In the genomic region with DNA sequence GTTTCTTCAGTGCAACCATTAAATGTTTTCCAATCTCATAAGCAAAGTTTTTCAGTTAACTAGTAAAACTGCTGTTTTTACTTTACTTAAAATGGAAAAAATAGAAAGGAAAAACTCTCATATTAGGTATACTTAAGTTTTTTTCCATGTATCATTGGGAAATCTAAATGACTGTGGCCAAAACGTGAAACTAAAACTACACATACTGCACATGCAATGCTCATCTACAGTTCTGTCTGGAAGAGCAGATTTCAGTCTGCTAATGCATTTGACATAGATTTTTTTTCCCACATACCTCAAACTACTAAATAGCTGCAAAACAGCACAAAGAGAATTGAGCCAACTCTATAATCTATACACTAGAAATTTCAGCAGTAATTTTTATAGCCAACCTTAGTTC, we compare ENCODE assay signal across 34 cellular contexts.
DNase-seq lines count a peak whose midpoint lies in the region; ATAC-seq and TF ChIP-seq lines count a peak whose summit lies in the region.
"Had no signal": no experiment of that assay in that cellular context is flagged by ENCODE, and none has a peak within 500 bp of the region (broad histone marks: within the 10 kb centered on the region; RNA-seq: fewer than 3 reads in every experiment).

No MANE protein-coding gene starts in this region.

- no peaks in the 10 kb centered on the region for H3K9me3 ChIP-seq in adipocyte (ENCODE audit: control insufficient read depth, low read length)
- H3K9me3 ChIP-seq: HAP-1 had no signal

- no peak for TF ChIP-seq CTCF in fibroblast of the aortic adventitia (IDR thresholded peaks at IDR 0.05; ENCODE audit: insufficient read depth, low read length)

- no peak overlapping the region for H3K27ac ChIP-seq in caudate nucleus (ENCODE audit: low read depth, low read length)
- H3K27ac ChIP-seq: brain microvascular endothelial cell had no signal

- H3K36me3 ChIP-seq in adipocyte (ENCODE audit: control insufficient read depth, insufficient read depth, low read length, severe bottlenecking), result peaks cover 8% of the 10 kb centered on the region
- H3K36me3 ChIP-seq: HAP-1 had no signal

- no peaks in the 10 kb centered on the region for H3K27me3 ChIP-seq in adipocyte (replicated peaks; ENCODE audit: control insufficient read depth, insufficient read depth, low read length)
- H3K27me3 ChIP-seq: brain microvascular endothelial cell had no signal

- H3K4me1 Mint-ChIP-seq in stimulated activated naive CD8-positive, alpha-beta T cell treated with anti-CD3 and anti-CD28 coated beads, Interleukin-15, amount 100 ng/mL, for 72 hours, result peaks cover 18% of the 10 kb centered on the region
- H3K4me1 Mint-ChIP-seq: activated CD4-positive, alpha-beta memory T cell treated with anti-CD3 and anti-CD28 coated beads, Interleukin-2, amount 10 ng/mL, durations not matched to agents 7 days and 5 days had no signal

- H3K9me3 Mint-ChIP-seq in stimulated activated naive CD8-positive, alpha-beta T cell treated with anti-CD3 and anti-CD28 coated beads, Interleukin-15, amount 100 ng/mL, for 72 hours, result no peaks in the 10 kb centered on the region
- H3K9me3 Mint-ChIP-seq: activated CD4-positive, alpha-beta memory T cell treated with anti-CD3 and anti-CD28 coated beads, Interleukin-2, amount 10 ng/mL, durations not matched to agents 7 days and 5 days; activated T-helper 2 cell treated with anti-CD3 and anti-CD28 coated beads, Interferon-gamma antibody, Interleukin-2, Interleukin-4, amounts not matched to agents 10 μg/mL and 5 μg/mL and 100 μg/mL, durations not matched to agents 14 hours and 24 hours and 36 hours; naive thymus-derived CD4-positive, alpha-beta T cell; T-helper 1 cell treated with Interleukin-12 subunit alpha and Interleukin-12 subunit beta and Interleukin-4 antibody, amounts not matched to agents 30 μg/mL and 1 μg/mL, for 36 hours; type B pancreatic cell had no signal

- peaks cover 7% of the 10 kb centered on the region for H3K27me3 Mint-ChIP-seq in stimulated activated naive CD8-positive, alpha-beta T cell treated with anti-CD3 and anti-CD28 coated beads, Interleukin-15, amount 100 ng/mL, for 72 hours
- H3K27me3 Mint-ChIP-seq: activated CD4-positive, alpha-beta memory T cell treated with anti-CD3 and anti-CD28 coated beads, Interleukin-2, amount 10 ng/mL, durations not matched to agents 7 days and 5 days; type B pancreatic cell had no signal

- no peak overlapping the region for H3K27ac Mint-ChIP-seq in stimulated activated naive CD8-positive, alpha-beta T cell treated with anti-CD3 and anti-CD28 coated beads, Interleukin-15, amount 100 ng/mL, for 72 hours
- H3K27ac Mint-ChIP-seq: activated CD4-positive, alpha-beta memory T cell treated with anti-CD3 and anti-CD28 coated beads, Interleukin-2, amount 10 ng/mL, durations not matched to agents 7 days and 5 days; activated T-helper 2 cell treated with anti-CD3 and anti-CD28 coated beads, Interferon-gamma antibody, Interleukin-2, Interleukin-4, amounts not matched to agents 10 μg/mL and 5 μg/mL and 100 μg/mL, durations not matched to agents 14 hours and 24 hours and 36 hours; naive thymus-derived CD4-positive, alpha-beta T cell; T-helper 1 cell treated with Interleukin-12 subunit alpha and Interleukin-12 subunit beta and Interleukin-4 antibody, amounts not matched to agents 30 μg/mL and 1 μg/mL, for 36 hours; type B pancreatic cell had no signal

- H3K4me3 ChIP-seq in adipocyte (ENCODE audit: low read length) (no peak overlapping the region), fibroblast of the aortic adventitia (ENCODE audit: low read depth, low read length) (no peak overlapping the region)
- H3K4me3 ChIP-seq: HAP-1, skin epidermis had no signal

- H3K4me3 Mint-ChIP-seq in stimulated activated naive CD8-positive, alpha-beta T cell treated with anti-CD3 and anti-CD28 coated beads, Interleukin-15, amount 100 ng/mL, for 72 hours, result no peak overlapping the region
- H3K4me3 Mint-ChIP-seq: activated CD4-positive, alpha-beta memory T cell treated with anti-CD3 and anti-CD28 coated beads, Interleukin-2, amount 10 ng/mL, durations not matched to agents 7 days and 5 days; naive thymus-derived CD4-positive, alpha-beta T cell; T-helper 1 cell treated with Interleukin-12 subunit alpha and Interleukin-12 subunit beta and Interleukin-4 antibody, amounts not matched to agents 30 μg/mL and 1 μg/mL, for 36 hours; type B pancreatic cell had no signal

- DNase-seq in stimulated activated naive CD8-positive, alpha-beta T cell treated with anti-CD3 and anti-CD28 coated beads, Interleukin-15, Interleukin-2, amounts not matched to agents 100 U/mL and 50 U/mL, for 24 hours, result no peak
- no peak for DNase-seq in stimulated activated naive CD8-positive, alpha-beta T cell treated with anti-CD3 and anti-CD28 coated beads, Interleukin-15, amount 100 ng/mL, for 72 hours
- DNase-seq in adipocyte (ENCODE audit: low read depth) (peak; percentile 66), fibroblast of the aortic adventitia (ENCODE audit: low read depth) (peak; percentile 28), stromal cell of bone marrow (ENCODE audit: low read depth) (peak; percentile 14), caudate nucleus (lab: John Stamatoyannopoulos, UW) (no peak), NCI-H1105 (lab: John Stamatoyannopoulos, UW) (no peak)
- DNase-seq: ACHN; activated CD4-positive, alpha-beta memory T cell treated with anti-CD3 and anti-CD28 coated beads, Interleukin-2, amount 10 ng/mL, durations not matched to agents 7 days and 5 days; activated CD4-positive, CD25-positive, alpha-beta regulatory T cell treated with anti-CD3 and anti-CD28 coated beads, Interleukin-2, amount 50 U/mL, for 72 hours; activated CD8-positive, alpha-beta memory T cell treated with anti-CD3 and anti-CD28 coated beads, Interleukin-2, amount 50 U/mL, for 48 hours; brain microvascular endothelial cell; DMS53; effector CD4-positive, alpha-beta T cell; islet precursor cell; KBM-7; left ventricle myocardium superior; midbrain; naive thymus-derived CD4-positive, alpha-beta T cell; NCI-H1417 treated with DMSO at 0.1 percent for 48 hours; NCI-H2081 treated with DMSO at 0.1 percent for 48 hours; NCI-H345; NCI-H748 treated with DMSO at 0.1 percent for 48 hours; nucleus accumbens; RPMI8226; stimulated activated CD4-positive, alpha-beta T cell treated with anti-CD3 and anti-CD28 coated beads, Interleukin-1b, Interleukin-23, amount 100 ng/mL, for 48 hours; stimulated activated CD8-positive, alpha-beta memory T cell treated with anti-CD3 and anti-CD28 coated beads, Interleukin-4, amount 100 ng/mL, for 48 hours; substantia nigra had no signal

- H3K4me1 ChIP-seq in adipocyte (ENCODE audit: control insufficient read depth, insufficient read depth, low read length), result peaks cover 47% of the 10 kb centered on the region

- H3K9ac ChIP-seq in adipocyte (ENCODE audit: low read length), result peak overlapping the region; percentile 33

- peak; percentile 56 for ATAC-seq in stimulated activated naive CD8-positive, alpha-beta T cell treated with anti-CD3 and anti-CD28 coated beads, Interleukin-15, Interleukin-2, amounts not matched to agents 100 U/mL and 50 U/mL, for 24 hours
- no peak for ATAC-seq in stimulated activated naive CD8-positive, alpha-beta T cell treated with anti-CD3 and anti-CD28 coated beads, Interleukin-15, amount 100 ng/mL, for 72 hours
- no peak for ATAC-seq in HG03095 (IDR thresholded peaks at IDR 0.05; ENCODE audit: unreplicated experiment)
- ATAC-seq: left ventricle myocardium superior; naive thymus-derived CD4-positive, alpha-beta T cell had no signal

Comparison
In these comparisons a context has a peak if more than half of its experiments do, and no peak if none do; other contexts are left out.
1. DNase-seq: peak in adipocyte (single experiment), fibroblast of the aortic adventitia (single experiment) and stromal cell of bone marrow (single experiment); none in stimulated activated naive CD8-positive, alpha-beta T cell treated with anti-CD3 and anti-CD28 coated beads, Interleukin-15, Interleukin-2, amounts not matched to agents 100 U/mL and 50 U/mL, for 24 hours (single experiment), stimulated activated naive CD8-positive, alpha-beta T cell treated with anti-CD3 and anti-CD28 coated beads, Interleukin-15, amount 100 ng/mL, for 72 hours (0 of 2), caudate nucleus (0 of 61) and NCI-H1105 (single experiment).